Comparison of ENCODE assay signal across 22 cellular contexts in genomic region chr21:15370576-15370975, GRCh38.
"Had no signal": no experiment of that assay in that cellular context is flagged by ENCODE, and none has a peak within 500 bp of the region (broad histone marks: within the 10 kb centered on the region; RNA-seq: fewer than 3 reads in every experiment).

No MANE protein-coding gene starts in this region.

- H3K4me1 Mint-ChIP-seq: activated B cell treated with CpG ODN at 0.5 μM for 24 hours had no signal

- H3K27me3 ChIP-seq: esophagus muscularis mucosa, gastrocnemius medialis, testis, uterus had no signal

- H3K4me3 Mint-ChIP-seq: activated B cell treated with CpG ODN at 0.5 μM for 24 hours; activated CD4-positive, alpha-beta T cell treated with anti-CD3 and anti-CD28 coated beads for 36 hours; activated naive CD4-positive, alpha-beta T cell treated with anti-CD3 and anti-CD28 coated beads for 36 hours; activated T-cell treated with anti-CD3 and anti-CD28 coated beads, Interleukin-2, amount 50 U/mL, for 72 hours; effector memory CD8-positive, alpha-beta T cell; memory B cell; nephron progenitor cell; T-helper 17 cell had no signal

- H3K9me3 ChIP-seq: gastrocnemius medialis, testis, uterus had no signal

- H3K36me3 ChIP-seq: esophagus muscularis mucosa, gastrocnemius medialis, uterus had no signal

- H3K27ac ChIP-seq: esophagus muscularis mucosa, gastrocnemius medialis, testis, uterus had no signal

- H3K27ac Mint-ChIP-seq: activated B cell treated with CpG ODN at 0.5 μM for 24 hours; activated CD4-positive, alpha-beta T cell treated with anti-CD3 and anti-CD28 coated beads for 36 hours; activated naive CD4-positive, alpha-beta T cell treated with anti-CD3 and anti-CD28 coated beads for 36 hours; activated T-cell treated with anti-CD3 and anti-CD28 coated beads, Interleukin-2, amount 50 U/mL, for 72 hours; effector memory CD8-positive, alpha-beta T cell; memory B cell; nephron progenitor cell; T-helper 17 cell had no signal

- H3K27me3 Mint-ChIP-seq: activated CD4-positive, alpha-beta T cell treated with anti-CD3 and anti-CD28 coated beads for 36 hours had no signal

- H3K4me3 ChIP-seq: esophagus muscularis mucosa, gastrocnemius medialis, testis, uterus had no signal

- H3K4me1 ChIP-seq: esophagus muscularis mucosa, gastrocnemius medialis, testis, uterus had no signal

- DNase-seq: activated B cell treated with CpG ODN at 0.5 μM for 24 hours; activated CD4-positive, alpha-beta T cell treated with anti-CD3 and anti-CD28 coated beads for 36 hours; activated CD4-positive, alpha-beta T cell treated with anti-CD3 and anti-CD28 coated beads, Interleukin-2, amount 50 U/mL, for 48 hours; activated effector memory CD4-positive, alpha-beta T cell treated with Interleukin-2 at 50 U/mL for 16 hours; activated naive CD4-positive, alpha-beta T cell treated with anti-CD3 and anti-CD28 coated beads for 36 hours; activated T-cell treated with anti-CD3 and anti-CD28 coated beads, Interleukin-2, amount 50 U/mL, for 72 hours; central memory CD4-positive, alpha-beta T cell; effector memory CD8-positive, alpha-beta T cell; gastrocnemius medialis; head of caudate nucleus; hypothalamus; left cardiac atrium; nephron progenitor cell; stimulated activated CD4-positive, alpha-beta T cell treated with anti-CD3 and anti-CD28 coated beads, Interleukin-2, amount 100 ng/mL, for 48 hours; stimulated activated CD8-positive, alpha-beta memory T cell treated with anti-CD3 and anti-CD28 coated beads, Interleukin-4, amount 100 ng/mL, for 48 hours; stimulated activated naive CD4-positive, alpha-beta T cell; T-helper 17 cell; testis; trophoblast cell; uterus had no signal
